Comparison of ENCODE assay signal across 21 cellular contexts in genomic region chr6:137019476-137020272, GRCh38. TPM values are rescaled to one million over a fixed set of nuclear protein-coding genes. Genes with fewer than 3 reads are reported as not detected.
DNase-seq lines count a peak whose midpoint lies in the region; ATAC-seq, FAIRE-seq and TF ChIP-seq lines count a peak whose summit lies in the region.
"Had no signal": no experiment of that assay in that cellular context is flagged by ENCODE, and none has a peak within 500 bp of the region (broad histone marks: within the 10 kb centered on the region; RNA-seq: fewer than 3 reads in every experiment).

No MANE protein-coding gene starts in this region.

- H3K27me3 ChIP-seq in esophagus muscularis mucosa (no peaks in the 10 kb centered on the region), suprapubic skin (no peaks in the 10 kb centered on the region)
- H3K27me3 ChIP-seq: BLaER1 treated with 17β-estradiol and CSF1 and Interleukin-3, amounts not matched to agents 10 nM and 100 nM had no signal

- intact Hi-C loops in esophagus muscularis mucosa (cut with DNase I) = no loop called here

- DNase-seq in NCI-H146 (lab: John Stamatoyannopoulos, UW) = peak; percentile 18
- DNase-seq in NCI-H146 treated with DMSO at 0.1 percent for 48 hours (lab: John Stamatoyannopoulos, UW; ENCODE audit: unreplicated experiment) = no peak
- DNase-seq in OCI-M1 (lab: John Stamatoyannopoulos, UW) = peak; percentile 25
- DNase-seq in esophagus muscularis mucosa (ENCODE audit: extremely low spot score) = peak; percentile 42
- DNase-seq in suprapubic skin (ENCODE audit: low spot score in 2 of 2) = no peak
- DNase-seq in frontal cortex (ENCODE audit: low spot score in 2 of 2) = no peak
- no peak for DNase-seq in NCI-H1436 treated with DMSO at 0.1 percent for 48 hours (lab: John Stamatoyannopoulos, UW)
- DNase-seq: 8988T; Calu3; CD8-positive, alpha-beta T cell; HCEC 1CT; HFFc6; IMR-90 had no signal

- no peak for FAIRE-seq in frontal cortex (lab: Jason Lieb, UNC)
- FAIRE-seq: G401.6, GM12891, H54, HTR-8/SVneo had no signal

- H3K4me3 ChIP-seq in esophagus muscularis mucosa (no peak overlapping the region), suprapubic skin (no peak overlapping the region)
- H3K4me3 ChIP-seq: BLaER1 treated with 17β-estradiol and CSF1 and Interleukin-3, amounts not matched to agents 10 nM and 100 nM; GM23338 had no signal

- TF ChIP-seq CTCF in esophagus muscularis mucosa (IDR thresholded peaks at IDR 0.05) (no peak), suprapubic skin (IDR thresholded peaks at IDR 0.05) (no peak)

- WGBS in esophagus muscularis mucosa = 53% methylated on average over 4 of the region's 4 CpGs
- 55% methylated on average over 4 of the region's 4 CpGs for WGBS in suprapubic skin

- TF ChIP-seq POLR2A in esophagus muscularis mucosa (IDR thresholded peaks at IDR 0.05; ENCODE audit: low read depth) (no peak), suprapubic skin (IDR thresholded peaks at IDR 0.05) (no peak)

- TF ChIP-seq EP300 in esophagus muscularis mucosa (IDR thresholded peaks at IDR 0.05) (no peak), suprapubic skin (IDR thresholded peaks at IDR 0.05) (no peak)

- no peaks in the 10 kb centered on the region for H3K36me3 ChIP-seq in esophagus muscularis mucosa
- H3K36me3 ChIP-seq in suprapubic skin = no peaks in the 10 kb centered on the region
- H3K36me3 ChIP-seq: BLaER1 treated with 17β-estradiol and CSF1 and Interleukin-3, amounts not matched to agents 10 nM and 100 nM had no signal

- H3K9me3 ChIP-seq in esophagus muscularis mucosa = no peaks in the 10 kb centered on the region
- no peaks in the 10 kb centered on the region for H3K9me3 ChIP-seq in suprapubic skin

- H3K27ac ChIP-seq in esophagus muscularis mucosa (replicated peaks in 1 of 4) (no peak overlapping the region), suprapubic skin (peak overlapping the region; percentile 23)
- H3K27ac ChIP-seq: BLaER1 treated with 17β-estradiol and CSF1 and Interleukin-3, amounts not matched to agents 10 nM and 100 nM had no signal

- ATAC-seq in GM18861 (IDR thresholded peaks at IDR 0.05; ENCODE audit: unreplicated experiment) = no peak
- ATAC-seq: CD8-positive, alpha-beta T cell; GM23338 had no signal

- H3K4me1 ChIP-seq in esophagus muscularis mucosa (peaks cover 0 to 16% (median 12%) of the 10 kb centered on the region in 4 donors), suprapubic skin (peaks cover 16% of the 10 kb centered on the region)
- H3K4me1 ChIP-seq: BLaER1 treated with 17β-estradiol and CSF1 and Interleukin-3, amounts not matched to agents 10 nM and 100 nM had no signal

RNA-seq across cellular contexts. Expression of gene IL20RA, which starts 25.1 kb away (rescaled TPM):
- 1 to 10 TPM; 1.6 to 5.0 (median 2.2) TPM for total RNA-seq in esophagus muscularis mucosa
- total RNA-seq in suprapubic skin = 10 to 100 TPM; 64.4 to 88.8 (median 72.2) TPM
- 0.41 TPM for total RNA-seq in frontal cortex
- total RNA-seq: A673; CD8-positive, alpha-beta T cell; HFFc6; IMR-90 had no signal

Comparison
In these comparisons a context has a peak if more than half of its experiments do, and no peak if none do; other contexts are left out.
1. DNase-seq: peak in NCI-H146 (single experiment), OCI-M1 (single experiment) and esophagus muscularis mucosa (single experiment); none in NCI-H146 treated with DMSO at 0.1 percent for 48 hours (single experiment), suprapubic skin (0 of 2), frontal cortex (0 of 2) and NCI-H1436 treated with DMSO at 0.1 percent for 48 hours (single experiment).
2. RNA of gene IL20RA, which starts 25.1 kb away (total RNA-seq): 64.4 to 88.8 TPM in suprapubic skin; 1.6 to 5.0 TPM in esophagus muscularis mucosa and 0.41 TPM in frontal cortex (single experiment); every median in the first group is over 10 times any median in the second.